8 cellular contexts compared by ENCODE assay signal in the genomic region with DNA sequence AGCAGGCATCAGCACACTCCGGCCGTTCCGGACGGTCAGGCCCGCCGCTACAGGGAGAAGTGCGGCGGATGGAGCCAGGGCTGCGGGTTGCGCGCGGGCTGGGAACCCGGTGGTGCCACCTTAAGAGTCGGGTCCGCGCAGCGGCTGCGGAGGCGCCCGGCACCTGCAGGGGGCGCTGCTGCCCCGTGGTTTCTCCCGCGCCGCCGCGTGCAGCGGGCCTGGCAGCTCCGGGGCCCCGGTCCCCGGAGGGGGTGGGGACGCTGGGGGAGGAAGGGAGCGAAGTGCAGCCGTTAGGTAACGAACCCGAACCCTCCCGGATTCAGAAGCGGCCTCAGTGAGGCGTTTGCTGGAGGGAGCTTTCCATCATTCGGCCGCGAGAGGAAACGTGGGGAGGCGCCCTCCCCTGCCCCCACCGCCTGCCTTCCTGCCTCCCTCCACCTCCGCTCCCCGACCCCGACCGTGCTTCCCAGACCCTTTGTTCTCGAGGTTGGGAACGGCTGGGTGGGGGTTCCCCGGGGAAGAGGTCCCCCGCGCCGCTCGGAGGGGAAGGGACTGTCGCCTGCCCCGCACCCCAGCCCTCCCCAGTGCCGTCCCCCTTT. TPM values are rescaled to one million over a fixed set of nuclear protein-coding genes. Genes with fewer than 3 reads are reported as not detected.
DNase-seq lines count a peak whose midpoint lies in the region; ATAC-seq lines count a peak whose summit lies in the region.

No MANE protein-coding gene starts in this region.

- peaks cover 45 to 54% of the 10 kb centered on the region in 2 donors for H3K27me3 Mint-ChIP-seq in effector memory CD8-positive, alpha-beta T cell

- peaks cover 13% of the 10 kb centered on the region in 2 donors for H3K4me1 Mint-ChIP-seq in effector memory CD8-positive, alpha-beta T cell (ENCODE audit: low read depth in 2 of 2)

- H2AK5ac ChIP-seq in mesendoderm (ENCODE audit: low read length): no peak overlapping the region

- no CpG with 5 or more reads among the region's 59 CpGs for WGBS in mesendoderm (ENCODE audit: extremely low coverage, insufficient coverage, low lambda C conversion rate)

- peaks cover 8% of the 10 kb centered on the region for H3K36me3 Mint-ChIP-seq in effector memory CD8-positive, alpha-beta T cell (ENCODE audit: insufficient read depth)

- peak overlapping the region; percentile 98 for H3K4me2 ChIP-seq in BLaER1
- peak overlapping the region; percentile 77 for H3K4me2 ChIP-seq in mesendoderm (ENCODE audit: low read length)

- ATAC-seq in GM19023 (IDR thresholded peaks at IDR 0.05; ENCODE audit: unreplicated experiment) (peak; percentile 80), HG03159 (IDR thresholded peaks at IDR 0.05; ENCODE audit: unreplicated experiment) (peak; percentile 86)
- ATAC-seq in effector memory CD8-positive, alpha-beta T cell (replicated peaks): peak; percentile 89

- peak overlapping the region; percentile 56 for H2BK120ac ChIP-seq in mesendoderm (ENCODE audit: low read depth, low read length)

- H3K36me3 ChIP-seq in BLaER1: no peaks in the 10 kb centered on the region
- no peaks in the 10 kb centered on the region for H3K36me3 ChIP-seq in mesendoderm (ENCODE audit: control insufficient read depth, insufficient read depth, low read length)

- H4K8ac ChIP-seq in mesendoderm (ENCODE audit: low read depth, low read length): no peak overlapping the region

- H3K4me3 Mint-ChIP-seq in effector memory CD8-positive, alpha-beta T cell: peak overlapping the region; percentile 89 to 90

- H3K4me3 ChIP-seq in BLaER1 (peak overlapping the region; percentile 70), mesendoderm (ENCODE audit: low read length) (peak overlapping the region; percentile 87)

- peak overlapping the region; percentile 98 for H3K4ac ChIP-seq in mesendoderm (ENCODE audit: low read depth, low read length)

- H2BK5ac ChIP-seq in mesendoderm (ENCODE audit: low read length): peak overlapping the region; percentile 54

- DNase-seq in NCI-H748 treated with DMSO at 0.1 percent for 48 hours (lab: John Stamatoyannopoulos, UW): peak; percentile 65
- DNase-seq in activated CD8-positive, alpha-beta memory T cell treated with anti-CD3 and anti-CD28 coated beads for 4 hours (ENCODE audit: low read depth in 2 of 2): peak; percentile 63 to 67
- DNase-seq in effector memory CD8-positive, alpha-beta T cell: peak; percentile 86 to 93 (median 92)
- DNase-seq in mesendoderm: peak; percentile 97
- peak; percentile 65 for DNase-seq in stimulated activated CD8-positive, alpha-beta memory T cell treated with anti-CD3 and anti-CD28 coated beads, Interleukin-15, amount 100 ng/mL, for 1 hour (ENCODE audit: low read depth)

- no peak overlapping the region for H3K27ac ChIP-seq in BLaER1
- peak overlapping the region; percentile 97 for H3K27ac ChIP-seq in mesendoderm (ENCODE audit: low read depth, low read length)

- H3K79me2 ChIP-seq in mesendoderm (ENCODE audit: control insufficient read depth, insufficient read depth, low read length): peaks cover 5% of the 10 kb centered on the region

- peaks cover 93% of the 10 kb centered on the region for H3K27me3 ChIP-seq in BLaER1
- peaks cover 3% of the 10 kb centered on the region for H3K27me3 ChIP-seq in mesendoderm (ENCODE audit: insufficient read depth, low read length, poor library complexity)

- H3K9me3 Mint-ChIP-seq in effector memory CD8-positive, alpha-beta T cell: no peaks in the 10 kb centered on the region

- no peak overlapping the region for H2BK15ac ChIP-seq in mesendoderm (replicated peaks; ENCODE audit: low read depth)

- no peak overlapping the region for H4K5ac ChIP-seq in mesendoderm (ENCODE audit: low read length)

- H3K18ac ChIP-seq in mesendoderm (ENCODE audit: low read length): peak overlapping the region; percentile 93

- no peaks in the 10 kb centered on the region for H3K79me1 ChIP-seq in mesendoderm (ENCODE audit: low read length)

- H4K20me1 ChIP-seq in BLaER1: peaks cover 68% of the 10 kb centered on the region

- H3K9me3 ChIP-seq in BLaER1: peaks cover 11% of the 10 kb centered on the region; the same call in 1 of the 2 replicates

- H3K9ac ChIP-seq in BLaER1: no peak overlapping the region
- H3K9ac ChIP-seq in mesendoderm (ENCODE audit: low read length): peak overlapping the region; percentile 98

- peaks cover 30% of the 10 kb centered on the region for H3K4me1 ChIP-seq in BLaER1
- H3K4me1 ChIP-seq in mesendoderm (ENCODE audit: control insufficient read depth, low read depth, low read length): peaks cover 6% of the 10 kb centered on the region

- peak overlapping the region in 1 of 2 donors; percentile 46 for H3K27ac Mint-ChIP-seq in effector memory CD8-positive, alpha-beta T cell

- peak overlapping the region; percentile 99 for H3K56ac ChIP-seq in mesendoderm (ENCODE audit: low read length)

- H3K23ac ChIP-seq in mesendoderm (ENCODE audit: low read length): peak overlapping the region; percentile 59

RNA-seq across cellular contexts. Expression of a gene that starts 29.7 kb away (rescaled TPM):
- polyA plus RNA-seq in mesendoderm (2013, experiment 1 of 2): 1.6 TPM
- polyA plus RNA-seq in mesendoderm (2013, experiment 2 of 2): 1.7 TPM

RNA-seq across cellular contexts. Expression of a gene that starts 38.2 kb away (rescaled TPM):
- 37.4 TPM for polyA plus RNA-seq in mesendoderm (2013, experiment 1 of 2)
- 40.3 TPM for polyA plus RNA-seq in mesendoderm (2013, experiment 2 of 2)
